In the genomic region with DNA sequence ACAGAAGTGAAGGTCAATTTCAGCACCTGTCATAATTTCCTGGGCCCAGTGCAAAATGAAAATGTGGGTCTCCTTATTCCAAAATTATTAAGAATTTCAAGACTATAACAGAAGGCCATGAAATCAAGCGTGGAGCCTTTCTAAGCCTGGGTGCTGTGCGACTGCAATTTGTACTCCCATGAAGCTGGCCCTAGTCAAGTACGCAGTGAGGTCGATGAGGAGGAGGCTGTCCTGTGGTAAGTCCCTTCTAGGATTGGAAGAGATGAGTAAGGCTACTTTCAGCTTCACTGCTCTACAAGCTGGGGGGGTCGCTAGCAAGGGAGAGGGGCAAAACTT, we compare ENCODE assay signal across 8 cellular contexts. TPM values are rescaled to one million over a fixed set of nuclear protein-coding genes. Genes with fewer than 3 reads are reported as not detected.
DNase-seq lines count a peak whose midpoint lies in the region; ATAC-seq and TF ChIP-seq lines count a peak whose summit lies in the region.

No MANE protein-coding gene starts in this region.

- H3K4me2 ChIP-seq in OCI-LY3 (ENCODE audit: low read length) (peak overlapping the region; percentile 82), osteoblast (ENCODE audit: insufficient read depth, low read length) (peak overlapping the region; percentile 96)

- H4K20me1 ChIP-seq in OCI-LY3 (ENCODE audit: insufficient read depth, low read length) (no peaks in the 10 kb centered on the region), osteoblast (ENCODE audit: insufficient read depth, low read length) (peaks cover 17% of the 10 kb centered on the region)

- H3K9ac ChIP-seq in OCI-LY3 (ENCODE audit: low read length): peak overlapping the region; percentile 48

- H3K27me3 ChIP-seq in OCI-LY3 (ENCODE audit: low read depth, low read length) (no peaks in the 10 kb centered on the region), osteoblast (ENCODE audit: insufficient read depth, low read length) (no peaks in the 10 kb centered on the region)

- H3K27ac ChIP-seq in OCI-LY3 (ENCODE audit: low read length) (no peak overlapping the region), osteoblast (ENCODE audit: low read depth, low read length) (peak overlapping the region; percentile 74)

- peak; percentile 19 for ATAC-seq in GM21717 (IDR thresholded peaks at IDR 0.05; ENCODE audit: unreplicated experiment)
- peak; percentile 38 for ATAC-seq in esophagus mucosa

- H3K4me3 ChIP-seq in OCI-LY3 (ENCODE audit: low read length) (peak overlapping the region; percentile 80), osteoblast (ENCODE audit: insufficient read depth, low read length) (peak overlapping the region; percentile 86)

- H3K79me2 ChIP-seq in OCI-LY3 (ENCODE audit: low read length): peaks cover 31% of the 10 kb centered on the region
- peaks cover 33% of the 10 kb centered on the region for H3K79me2 ChIP-seq in osteoblast (ENCODE audit: insufficient read depth, low read length)

- peaks cover 14% of the 10 kb centered on the region for H3K4me1 ChIP-seq in OCI-LY3 (ENCODE audit: low read length)
- peaks cover 19% of the 10 kb centered on the region for H3K4me1 ChIP-seq in osteoblast (ENCODE audit: insufficient read depth, low read length)

- no peaks in the 10 kb centered on the region for H3K9me3 ChIP-seq in OCI-LY3 (ENCODE audit: insufficient read depth, low read length)
- H3K9me3 ChIP-seq in osteoblast (ENCODE audit: low read depth, low read length): no peaks in the 10 kb centered on the region

- H2AFZ ChIP-seq in OCI-LY3 (ENCODE audit: low read depth, low read length) (peak overlapping the region; percentile 69; the same call in 1 of the 2 replicates), osteoblast (ENCODE audit: low read length) (peak overlapping the region; percentile 85)

- peaks cover 4% of the 10 kb centered on the region for H3K36me3 ChIP-seq in OCI-LY3 (replicated peaks; ENCODE audit: low read depth, low read length)
- peaks cover 20% of the 10 kb centered on the region for H3K36me3 ChIP-seq in osteoblast (ENCODE audit: insufficient read depth, low read length)

- DNase-seq in osteoblast (ENCODE audit: insufficient read length, low spot score, missing footprints) (no peak), UCSD-AML1 (lab: John Stamatoyannopoulos, UW; ENCODE audit: unreplicated experiment) (no peak), RPMI8226 (no peak), DMS153 (lab: John Stamatoyannopoulos, UW) (no peak), NCI-H2081 (lab: John Stamatoyannopoulos, UW) (no peak)

- TF ChIP-seq CTCF in OCI-LY3 (IDR thresholded peaks at IDR 0.05; ENCODE audit: low read depth, low read length): no peak
- no peak for TF ChIP-seq CTCF in osteoblast (IDR thresholded peaks at IDR 0.05; ENCODE audit: extremely low read depth, low read depth, low read length)

RNA-seq across cellular contexts. Expression of a gene that starts 0.4 kb away (rescaled TPM):
- total RNA-seq in esophagus mucosa: 35.7 TPM
- total RNA-seq in osteoblast: 15.9 and 17.4 TPM in 2 replicates

RNA-seq across cellular contexts. Expression of a gene that starts 7.3 kb away (rescaled TPM):
- not detected for total RNA-seq in esophagus mucosa
- not detected in 2 replicates for total RNA-seq in osteoblast

RNA-seq across cellular contexts. Expression of a gene that starts 20.8 kb away (rescaled TPM):
- 10.4 TPM for total RNA-seq in esophagus mucosa
- total RNA-seq in osteoblast: 10.3 and 10.9 TPM in 2 replicates

RNA-seq across cellular contexts. Expression of a gene that starts 31.0 kb away (rescaled TPM):
- total RNA-seq in esophagus mucosa (20.0 TPM), osteoblast (8.0 and 8.3 TPM in 2 replicates)

RNA-seq across cellular contexts. Expression of a gene that starts 39.2 kb away (rescaled TPM):
- 16.5 TPM for total RNA-seq in esophagus mucosa
- total RNA-seq in osteoblast: not detected in 2 replicates
